29 cellular contexts compared by ENCODE assay signal in genomic region chr16:52141871-52142270, GRCh38.
"Had no signal": no experiment of that assay in that cellular context is flagged by ENCODE, and none has a peak within 500 bp of the region (broad histone marks: within the 10 kb centered on the region; RNA-seq: fewer than 3 reads in every experiment).

No MANE protein-coding gene starts in this region.

- H3K36me3 ChIP-seq: adrenal gland, breast epithelium, cardiac muscle cell, esophagus muscularis mucosa, gastroesophageal sphincter, heart right ventricle had no signal

- H3K27ac ChIP-seq: adrenal gland, breast epithelium, cardiac muscle cell, coronary artery, esophagus muscularis mucosa, gastroesophageal sphincter had no signal

- H3K4me3 ChIP-seq: adrenal gland, breast epithelium, cardiac muscle cell, coronary artery, esophagus muscularis mucosa, gastroesophageal sphincter, heart right ventricle had no signal

- H3K4me1 ChIP-seq: adrenal gland, breast epithelium, esophagus muscularis mucosa, gastroesophageal sphincter, heart right ventricle had no signal

- ATAC-seq: activated CD4-positive, alpha-beta T cell treated with anti-CD3 and anti-CD28 coated beads for 36 hours; activated naive CD8-positive, alpha-beta T cell treated with anti-CD3 and anti-CD28 coated beads, Interleukin-2, amount 50 U/mL, for 24 hours; activated T-cell treated with anti-CD3 and anti-CD28 coated beads, Interleukin-2, amount 50 U/mL, for 4 hours; activated T-helper 17 cell treated with anti-CD3 and anti-CD28 coated beads, Interleukin-2, amount 50 U/mL, for 72 hours; effector memory CD8-positive, alpha-beta T cell; gastroesophageal sphincter; heart right ventricle had no signal

- H3K9me3 ChIP-seq: adrenal gland, breast epithelium, gastroesophageal sphincter, heart right ventricle had no signal

- DNase-seq: activated CD4-positive, alpha-beta memory T cell treated with anti-CD3 and anti-CD28 coated beads, Interleukin-2, amount 10 ng/mL, durations not matched to agents 7 days and 5 days; activated CD4-positive, alpha-beta T cell treated with anti-CD3 and anti-CD28 coated beads for 36 hours; activated CD4-positive, alpha-beta T cell treated with anti-CD3 and anti-CD28 coated beads, Interleukin-2, amount 10 ng/mL, durations not matched to agents 24 days and 14 days; activated CD4-positive, CD25-positive, alpha-beta regulatory T cell; activated CD4-positive, CD25-positive, alpha-beta regulatory T cell treated with anti-CD3 and anti-CD28 coated beads, Interleukin-2, amount 50 U/mL, for 72 hours; activated CD8-positive, alpha-beta memory T cell treated with anti-CD3 and anti-CD28 coated beads for 24 hours; activated effector memory CD4-positive, alpha-beta T cell treated with Interleukin-2 at 50 U/mL for 16 hours; activated gamma-delta T cell treated with Interleukin-2 at 50 U/mL for 16 hours; activated naive CD4-positive, alpha-beta T cell treated with anti-CD3 and anti-CD28 coated beads, Interleukin-2, amount 50 U/mL, for 16 hours; activated naive CD4-positive, alpha-beta T cell treated with Interleukin-2 at 50 U/mL for 16 hours; activated naive CD8-positive, alpha-beta T cell treated with anti-CD3 and anti-CD28 coated beads, Interleukin-2, amount 50 U/mL, for 24 hours; activated T-cell treated with anti-CD3 and anti-CD28 coated beads, Interleukin-2, amount 50 U/mL, for 4 hours; adrenal gland; amygdala; aorta; central memory CD4-positive, alpha-beta T cell; cerebellar nuclear complex; effector CD4-positive, alpha-beta T cell; effector memory CD8-positive, alpha-beta T cell; erythroblast; foreskin melanocyte; heart right ventricle; T-helper 2 cell had no signal

- H3K27me3 ChIP-seq: adrenal gland, breast epithelium, cardiac muscle cell, esophagus muscularis mucosa, gastroesophageal sphincter, heart right ventricle had no signal
